ENCODE assay signal across 8 cellular contexts in the genomic region with DNA sequence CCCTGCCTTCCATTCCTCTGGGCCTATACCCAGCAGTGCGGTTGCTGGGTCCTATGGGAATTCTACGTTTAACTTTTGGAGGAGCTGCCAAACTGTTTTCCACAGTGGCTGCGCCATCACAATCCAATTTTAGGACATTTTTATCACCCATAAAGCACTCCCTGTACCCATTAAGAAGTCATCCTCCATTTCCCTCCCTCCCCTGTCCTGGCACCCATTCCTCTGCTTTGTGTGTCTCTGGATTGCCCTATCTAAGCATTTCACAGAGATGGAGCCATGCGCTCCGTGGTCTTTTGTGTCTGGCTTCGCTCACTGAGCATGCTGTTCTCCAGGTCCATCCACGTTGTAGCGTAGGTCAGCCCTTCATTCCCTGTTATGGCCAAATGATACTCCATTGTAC. TPM values are rescaled to one million over a fixed set of nuclear protein-coding genes. Genes with fewer than 3 reads are reported as not detected.
"Had no signal": no experiment of that assay in that cellular context is flagged by ENCODE, and none has a peak within 500 bp of the region (broad histone marks: within the 10 kb centered on the region; RNA-seq: fewer than 3 reads in every experiment).

No MANE protein-coding gene starts in this region.

- H3K27ac ChIP-seq: HL-60 had no signal

- H3K27ac Mint-ChIP-seq: GM23338 had no signal

- ATAC-seq: GM23338, K562 had no signal

- H3K9me3 Mint-ChIP-seq: GM23338 had no signal

- DNase-seq: H9, HCEC 1CT, IMR-90 had no signal

- H3K4me1 Mint-ChIP-seq: GM23338, H9 had no signal

- H3K4me3 ChIP-seq: GM23338, K562 had no signal

- H3K4me3 Mint-ChIP-seq: GM23338, H9 had no signal

RNA-seq across cellular contexts. Expression of gene OPN1LW, which starts 1.7 kb away (rescaled TPM):
- total RNA-seq: GM23338, H1, H9, HT1080, IMR-90, K562 had no signal
- polyA plus RNA-seq: GM23338, H1, IMR-90 had no signal

RNA-seq across cellular contexts. Expression of gene OPN1MW, which starts 40.0 kb away (rescaled TPM):
- total RNA-seq: GM23338, H1, H9, HT1080, IMR-90, K562 had no signal
- polyA plus RNA-seq: GM23338, H1, IMR-90, K562 had no signal
